11 cellular contexts compared by ENCODE assay signal in genomic region chr19:37304190-37304883, GRCh38.
DNase-seq lines count a peak whose midpoint lies in the region; ATAC-seq and TF ChIP-seq lines count a peak whose summit lies in the region.
"Had no signal": no experiment of that assay in that cellular context is flagged by ENCODE, and none has a peak within 500 bp of the region (broad histone marks: within the 10 kb centered on the region; RNA-seq: fewer than 3 reads in every experiment).

No MANE protein-coding gene starts in this region.

- 36 to 58% methylated on average over 31 to 43 of the region's 44 CpGs for WGBS in upper lobe of left lung, 2 donors

- ATAC-seq in upper lobe of left lung (ENCODE audit: low FRiP score in 2 of 2) (peak in 1 of 2 donors; percentile 68), GM19324 (IDR thresholded peaks at IDR 0.05; ENCODE audit: low FRiP score, unreplicated experiment) (no peak)
- ATAC-seq: HCT116 had no signal

- no peak for TF ChIP-seq POLR2A in upper lobe of left lung (IDR thresholded peaks at IDR 0.05)

- H3K27ac ChIP-seq in mucosa of rectum (ENCODE audit: low read depth in 2 of 2, low read length in 2 of 2) (no peak overlapping the region), upper lobe of left lung (peak overlapping the region in 2 of 4 donors; percentile 2 to 40)
- H3K27ac ChIP-seq: PC-9 had no signal

- no peaks in the 10 kb centered on the region for H3K36me3 ChIP-seq in mucosa of rectum (ENCODE audit: control insufficient read depth in 2 of 2, insufficient read depth in 2 of 2, low read length in 2 of 2)
- H3K36me3 ChIP-seq in upper lobe of left lung: no peaks in the 10 kb centered on the region

- H3K4me3 ChIP-seq in mucosa of rectum (ENCODE audit: low read length in 2 of 2) (peak overlapping the region; percentile 43 to 69), upper lobe of left lung (peak overlapping the region; percentile 22 to 47 (median 38))
- H3K4me3 ChIP-seq: PC-9 had no signal

- peak; percentile 14 for DNase-seq in activated gamma-delta T cell treated with Interleukin-2 at 50 U/mL for 16 hours
- DNase-seq in activated gamma-delta T cell (lab: John Stamatoyannopoulos, UW): no peak
- no peak for DNase-seq in endothelial cell (ENCODE audit: low spot score)
- peak; percentile 20 to 91 for DNase-seq in upper lobe of left lung
- DNase-seq in NCI-H1694 (lab: John Stamatoyannopoulos, UW): no peak
- DNase-seq in NCI-H748 (lab: John Stamatoyannopoulos, UW; ENCODE audit: unreplicated experiment): no peak

- no peak overlapping the region for H3K4me3 Mint-ChIP-seq in endothelial cell (ENCODE audit: unreplicated experiment)

- H3K27me3 ChIP-seq in mucosa of rectum (ENCODE audit: control insufficient read depth in 2 of 2, insufficient read depth in 2 of 2, low read length in 2 of 2): no peaks in the 10 kb centered on the region
- no peaks in the 10 kb centered on the region for H3K27me3 ChIP-seq in upper lobe of left lung

- H3K9ac ChIP-seq in mucosa of rectum (ENCODE audit: low read depth in 1 of 2, low read length in 2 of 2): no peak overlapping the region

- TF ChIP-seq CTCF in endothelial cell (IDR thresholded peaks at IDR 0.05; ENCODE audit: unreplicated experiment) (no peak), upper lobe of left lung (IDR thresholded peaks at IDR 0.05) (no peak)

- no peaks in the 10 kb centered on the region for H3K4me1 Mint-ChIP-seq in endothelial cell (ENCODE audit: unreplicated experiment)

- H3K4me1 ChIP-seq in mucosa of rectum (ENCODE audit: control insufficient read depth in 2 of 2, insufficient read depth in 2 of 2, low read length in 2 of 2): no peaks in the 10 kb centered on the region
- H3K4me1 ChIP-seq in upper lobe of left lung: no peaks in the 10 kb centered on the region

- H3K9me3 Mint-ChIP-seq in endothelial cell (ENCODE audit: unreplicated experiment): peaks cover 25% of the 10 kb centered on the region

- TF ChIP-seq EP300 in upper lobe of left lung (IDR thresholded peaks at IDR 0.05): no peak

- peaks cover 20% of the 10 kb centered on the region for H3K36me3 Mint-ChIP-seq in endothelial cell (ENCODE audit: low read depth, unreplicated experiment)
- H3K36me3 Mint-ChIP-seq: CD14-positive monocyte had no signal

- H3K27me3 Mint-ChIP-seq in endothelial cell (ENCODE audit: unreplicated experiment): peaks cover 16% of the 10 kb centered on the region

- no peaks in the 10 kb centered on the region for H3K9me3 ChIP-seq in mucosa of rectum (ENCODE audit: control insufficient read depth in 2 of 2, low read length in 2 of 2)
- H3K9me3 ChIP-seq in upper lobe of left lung: peaks cover 0 to 40% (median 10%) of the 10 kb centered on the region in 4 donors

- H3K27ac Mint-ChIP-seq in endothelial cell (ENCODE audit: unreplicated experiment): peak overlapping the region; percentile 24

Comparison
In these comparisons a context has a peak if more than half of its experiments do, and no peak if none do; other contexts are left out.
1. DNase-seq: peak in activated gamma-delta T cell treated with Interleukin-2 at 50 U/mL for 16 hours (single experiment) and upper lobe of left lung (2 of 2); none in activated gamma-delta T cell (single experiment), endothelial cell (single experiment), NCI-H1694 (single experiment) and NCI-H748 (single experiment).